Comparison of ENCODE assay signal across 25 cellular contexts in genomic region chr10:7523656-7524055, GRCh38.
"Had no signal": no experiment of that assay in that cellular context is flagged by ENCODE, and none has a peak within 500 bp of the region (broad histone marks: within the 10 kb centered on the region; RNA-seq: fewer than 3 reads in every experiment).

No MANE protein-coding gene starts in this region.

- H3K9me3 Mint-ChIP-seq: activated B cell treated with CpG ODN at 0.5 μM for 24 hours; activated CD4-positive, alpha-beta memory T cell treated with anti-CD3 and anti-CD28 coated beads for 36 hours; activated naive CD4-positive, alpha-beta T cell treated with anti-CD3 and anti-CD28 coated beads, Interleukin-2, amount 50 U/mL, for 24 hours; central memory CD8-positive, alpha-beta T cell; nephron progenitor cell; T-helper 1 cell treated with Interleukin-12 subunit alpha and Interleukin-12 subunit beta and Interleukin-4 antibody, amounts not matched to agents 30 μg/mL and 1 μg/mL, for 36 hours had no signal

- H3K36me3 ChIP-seq: adrenal gland, esophagus squamous epithelium, gastroesophageal sphincter, pancreas, right atrium auricular region, stomach, suprapubic skin, tibial nerve had no signal

- H3K36me3 Mint-ChIP-seq: activated CD4-positive, alpha-beta memory T cell treated with anti-CD3 and anti-CD28 coated beads for 36 hours; activated naive CD4-positive, alpha-beta T cell treated with anti-CD3 and anti-CD28 coated beads, Interleukin-2, amount 50 U/mL, for 24 hours had no signal

- H3K27ac ChIP-seq: adrenal gland, esophagus squamous epithelium, gastroesophageal sphincter, pancreas, psoas muscle, right atrium auricular region, skin epidermis, stomach, suprapubic skin, tibial nerve had no signal

- H3K27me3 Mint-ChIP-seq: activated CD4-positive, alpha-beta memory T cell treated with anti-CD3 and anti-CD28 coated beads for 36 hours; activated naive CD4-positive, alpha-beta T cell treated with anti-CD3 and anti-CD28 coated beads, Interleukin-2, amount 50 U/mL, for 24 hours; central memory CD8-positive, alpha-beta T cell had no signal

- H3K4me3 Mint-ChIP-seq: activated B cell treated with CpG ODN at 0.5 μM for 24 hours; activated CD4-positive, alpha-beta memory T cell treated with anti-CD3 and anti-CD28 coated beads for 36 hours; activated naive CD4-positive, alpha-beta T cell treated with anti-CD3 and anti-CD28 coated beads, Interleukin-2, amount 50 U/mL, for 24 hours; central memory CD8-positive, alpha-beta T cell; nephron progenitor cell; T-helper 1 cell treated with Interleukin-12 subunit alpha and Interleukin-12 subunit beta and Interleukin-4 antibody, amounts not matched to agents 30 μg/mL and 1 μg/mL, for 36 hours had no signal

- DNase-seq: activated B cell treated with CpG ODN at 0.5 μM for 24 hours; activated CD4-positive, alpha-beta memory T cell treated with anti-CD3 and anti-CD28 coated beads for 36 hours; activated CD4-positive, alpha-beta T cell treated with anti-CD3 and anti-CD28 coated beads for 4 hours; activated gamma-delta T cell treated with Interleukin-2 at 50 U/mL for 16 hours; activated T-cell treated with anti-CD3 and anti-CD28 coated beads, Interleukin-2, amount 50 U/mL, for 1 hour; esophagus squamous epithelium; head of caudate nucleus; left cardiac atrium; mesendoderm; mucosa of descending colon; nephron progenitor cell; pancreas; psoas muscle; stimulated activated CD4-positive, alpha-beta T cell treated with anti-CD3 and anti-CD28 coated beads, Interleukin-1b, Interleukin-23, amount 100 ng/mL, for 48 hours; stomach; T1000 had no signal

- H3K27me3 ChIP-seq: pancreas, right atrium auricular region had no signal

- H3K9me3 ChIP-seq: adrenal gland, esophagus squamous epithelium, gastroesophageal sphincter, mucosa of descending colon, pancreas, psoas muscle, right atrium auricular region, stomach, suprapubic skin, tibial nerve had no signal

- ATAC-seq: gastroesophageal sphincter, left cardiac atrium, mucosa of descending colon, pancreas, psoas muscle had no signal

- H3K4me3 ChIP-seq: adrenal gland, esophagus squamous epithelium, gastroesophageal sphincter, mucosa of descending colon, pancreas, psoas muscle, right atrium auricular region, skin epidermis, stomach, suprapubic skin, tibial nerve had no signal

- H3K27ac Mint-ChIP-seq: activated B cell treated with CpG ODN at 0.5 μM for 24 hours; activated CD4-positive, alpha-beta memory T cell treated with anti-CD3 and anti-CD28 coated beads for 36 hours; activated naive CD4-positive, alpha-beta T cell treated with anti-CD3 and anti-CD28 coated beads, Interleukin-2, amount 50 U/mL, for 24 hours; nephron progenitor cell; T-helper 1 cell treated with Interleukin-12 subunit alpha and Interleukin-12 subunit beta and Interleukin-4 antibody, amounts not matched to agents 30 μg/mL and 1 μg/mL, for 36 hours had no signal
